27 cellular contexts compared by ENCODE assay signal in the genomic region with DNA sequence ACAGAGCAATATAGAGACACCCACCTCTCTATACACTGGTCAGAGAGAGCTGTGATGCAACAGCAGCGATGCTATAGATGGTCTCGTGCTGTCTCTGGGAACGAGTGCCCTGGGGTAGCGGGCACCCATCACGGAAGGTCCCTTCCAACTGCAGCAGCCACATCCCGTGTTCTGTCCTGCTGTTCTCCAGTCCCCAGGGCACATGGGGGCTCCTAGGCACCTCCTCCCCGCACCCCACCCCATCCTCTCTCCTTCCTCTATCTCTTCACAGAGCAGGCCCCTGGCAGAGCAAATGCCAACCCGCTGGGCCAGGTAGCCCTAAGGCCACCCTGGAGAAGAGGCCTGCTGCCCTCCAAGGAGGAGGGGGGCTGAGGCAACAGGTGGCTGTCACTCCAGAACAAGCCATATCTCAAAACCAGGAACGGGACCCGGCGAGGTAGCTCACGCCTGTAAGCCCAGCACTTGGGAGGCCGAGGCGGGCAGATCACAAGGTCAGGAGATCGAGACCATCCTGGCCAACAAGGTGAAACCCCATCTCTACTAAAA. TPM values are rescaled to one million over a fixed set of nuclear protein-coding genes. Genes with fewer than 3 reads are reported as not detected.
"Had no signal": no experiment of that assay in that cellular context is flagged by ENCODE, and none has a peak within 500 bp of the region (broad histone marks: within the 10 kb centered on the region; RNA-seq: fewer than 3 reads in every experiment).

No MANE protein-coding gene starts in this region.

- FAIRE-seq: bronchial epithelial cell had no signal

- H3K27ac ChIP-seq: ascending aorta, body of pancreas had no signal

- H3K36me3 Mint-ChIP-seq: activated CD8-positive, alpha-beta memory T cell treated with anti-CD3 and anti-CD28 coated beads, Interleukin-2, amount 10 ng/mL, durations not matched to agents 7 days and 5 days; activated naive CD4-positive, alpha-beta T cell treated with anti-CD3 and anti-CD28 coated beads, Interleukin-2, amount 50 U/mL, for 72 hours had no signal

- H3K4me3 Mint-ChIP-seq: activated B cell treated with CpG ODN at 0.5 μM for 24 hours; activated CD4-positive, alpha-beta T cell treated with anti-CD3 and anti-CD28 coated beads, Interleukin-2, amount 10 ng/mL, durations not matched to agents 24 days and 14 days; activated CD8-positive, alpha-beta memory T cell treated with anti-CD3 and anti-CD28 coated beads, Interleukin-2, amount 10 ng/mL, durations not matched to agents 7 days and 5 days; activated naive CD8-positive, alpha-beta T cell treated with anti-CD3 and anti-CD28 coated beads, Interleukin-2, amount 50 U/mL, for 24 hours; activated T-cell treated with anti-CD3 and anti-CD28 coated beads, Interleukin-2, amount 50 U/mL, for 24 hours; central memory CD8-positive, alpha-beta T cell; T-helper 17 cell had no signal

- H3K4me1 ChIP-seq: ascending aorta had no signal

- H3K36me3 ChIP-seq: ascending aorta, MG63 had no signal

- DNase-seq: activated B cell treated with CpG ODN at 0.5 μM for 24 hours; activated CD4-positive, alpha-beta T cell treated with anti-CD3 and anti-CD28 coated beads for 1 hour; activated CD4-positive, alpha-beta T cell treated with anti-CD3 and anti-CD28 coated beads, Interleukin-2, amount 10 ng/mL, durations not matched to agents 24 days and 14 days; activated CD4-positive, alpha-beta T cell treated with anti-CD3 and anti-CD28 coated beads, Interleukin-2, amount 50 U/mL, for 48 hours; activated CD8-positive, alpha-beta memory T cell treated with anti-CD3 and anti-CD28 coated beads, Interleukin-2, amount 10 ng/mL, durations not matched to agents 7 days and 5 days; activated effector memory CD4-positive, alpha-beta T cell treated with anti-CD3 and anti-CD28 coated beads, Interleukin-2, amount 50 U/mL, for 16 hours; activated naive CD4-positive, alpha-beta T cell treated with Interleukin-2 at 50 U/mL for 16 hours; activated naive CD8-positive, alpha-beta T cell treated with anti-CD3 and anti-CD28 coated beads, Interleukin-2, amount 50 U/mL, for 24 hours; activated T-cell treated with anti-CD3 and anti-CD28 coated beads, Interleukin-2, amount 50 U/mL, for 24 hours; amniotic stem cell; body of pancreas; cortex of kidney; MG63; NCI-H1092 treated with DMSO at 0.1 percent for 48 hours; NCI-H1436; NCI-H187; NCI-H2081; NCI-H524; SHP77; T-helper 17 cell; T-helper 9 cell had no signal

- H3K27ac Mint-ChIP-seq: activated B cell treated with CpG ODN at 0.5 μM for 24 hours; activated CD4-positive, alpha-beta T cell treated with anti-CD3 and anti-CD28 coated beads, Interleukin-2, amount 10 ng/mL, durations not matched to agents 24 days and 14 days; activated CD8-positive, alpha-beta memory T cell treated with anti-CD3 and anti-CD28 coated beads, Interleukin-2, amount 10 ng/mL, durations not matched to agents 7 days and 5 days; activated naive CD4-positive, alpha-beta T cell treated with anti-CD3 and anti-CD28 coated beads, Interleukin-2, amount 50 U/mL, for 72 hours; activated naive CD8-positive, alpha-beta T cell treated with anti-CD3 and anti-CD28 coated beads, Interleukin-2, amount 50 U/mL, for 24 hours; activated T-cell treated with anti-CD3 and anti-CD28 coated beads, Interleukin-2, amount 50 U/mL, for 24 hours; T-helper 17 cell had no signal

- H3K9me3 ChIP-seq: ascending aorta, body of pancreas, MG63 had no signal

- ATAC-seq: activated CD8-positive, alpha-beta memory T cell treated with anti-CD3 and anti-CD28 coated beads, Interleukin-2, amount 10 ng/mL, durations not matched to agents 7 days and 5 days; activated naive CD4-positive, alpha-beta T cell treated with anti-CD3 and anti-CD28 coated beads, Interleukin-2, amount 50 U/mL, for 72 hours; activated naive CD8-positive, alpha-beta T cell treated with anti-CD3 and anti-CD28 coated beads, Interleukin-2, amount 50 U/mL, for 24 hours; body of pancreas; T-helper 17 cell had no signal

- H3K27me3 ChIP-seq: MG63 had no signal

- H3K4me1 Mint-ChIP-seq: activated CD4-positive, alpha-beta T cell treated with anti-CD3 and anti-CD28 coated beads, Interleukin-2, amount 10 ng/mL, durations not matched to agents 24 days and 14 days; activated CD8-positive, alpha-beta memory T cell treated with anti-CD3 and anti-CD28 coated beads, Interleukin-2, amount 10 ng/mL, durations not matched to agents 7 days and 5 days; activated naive CD8-positive, alpha-beta T cell treated with anti-CD3 and anti-CD28 coated beads, Interleukin-2, amount 50 U/mL, for 24 hours; central memory CD8-positive, alpha-beta T cell had no signal

- H3K4me3 ChIP-seq: ascending aorta, body of pancreas, MG63 had no signal

- H3K9me3 Mint-ChIP-seq: activated B cell treated with CpG ODN at 0.5 μM for 24 hours; activated CD4-positive, alpha-beta T cell treated with anti-CD3 and anti-CD28 coated beads, Interleukin-2, amount 10 ng/mL, durations not matched to agents 24 days and 14 days; activated naive CD4-positive, alpha-beta T cell treated with anti-CD3 and anti-CD28 coated beads, Interleukin-2, amount 50 U/mL, for 72 hours; activated naive CD8-positive, alpha-beta T cell treated with anti-CD3 and anti-CD28 coated beads, Interleukin-2, amount 50 U/mL, for 24 hours; activated T-cell treated with anti-CD3 and anti-CD28 coated beads, Interleukin-2, amount 50 U/mL, for 24 hours; central memory CD8-positive, alpha-beta T cell had no signal

RNA-seq across cellular contexts. Expression of a gene that starts 8.2 kb away (rescaled TPM):
- total RNA-seq: activated B cell treated with CpG ODN at 0.5 μM for 24 hours; activated CD4-positive, alpha-beta T cell treated with anti-CD3 and anti-CD28 coated beads, Interleukin-2, amount 10 ng/mL, durations not matched to agents 24 days and 14 days; activated CD8-positive, alpha-beta memory T cell treated with anti-CD3 and anti-CD28 coated beads, Interleukin-2, amount 10 ng/mL, durations not matched to agents 7 days and 5 days; activated naive CD4-positive, alpha-beta T cell treated with anti-CD3 and anti-CD28 coated beads, Interleukin-2, amount 50 U/mL, for 72 hours; ascending aorta; T-helper 17 cell had no signal

RNA-seq across cellular contexts. Expression of a gene that starts 34.3 kb away (rescaled TPM):
- total RNA-seq: activated B cell treated with CpG ODN at 0.5 μM for 24 hours; activated CD4-positive, alpha-beta T cell treated with anti-CD3 and anti-CD28 coated beads, Interleukin-2, amount 10 ng/mL, durations not matched to agents 24 days and 14 days; activated CD8-positive, alpha-beta memory T cell treated with anti-CD3 and anti-CD28 coated beads, Interleukin-2, amount 10 ng/mL, durations not matched to agents 7 days and 5 days; activated naive CD4-positive, alpha-beta T cell treated with anti-CD3 and anti-CD28 coated beads, Interleukin-2, amount 50 U/mL, for 72 hours; ascending aorta; body of pancreas; bronchial epithelial cell; RPMI7951; SK-MEL-5; T-helper 17 cell had no signal
